ENCODE assay signal across 20 cellular contexts in genomic region chr12:124022161-124022560, GRCh38. TPM values are rescaled to one million over a fixed set of nuclear protein-coding genes. Genes with fewer than 3 reads are reported as not detected.
DNase-seq lines count a peak whose midpoint lies in the region; TF ChIP-seq lines count a peak whose summit lies in the region.
"Had no signal": no experiment of that assay in that cellular context is flagged by ENCODE, and none has a peak within 500 bp of the region (broad histone marks: within the 10 kb centered on the region; RNA-seq: fewer than 3 reads in every experiment).

No MANE protein-coding gene starts in this region.

- no peaks in the 10 kb centered on the region for H3K9me3 ChIP-seq in thyroid gland
- H3K9me3 ChIP-seq: HAP-1 had no signal

- no peaks in the 10 kb centered on the region for H3K9me3 Mint-ChIP-seq in progenitor cell of endocrine pancreas (ENCODE audit: low read depth)
- H3K9me3 Mint-ChIP-seq: CD4-positive, alpha-beta T cell; CD8-positive, alpha-beta memory T cell had no signal

- TF ChIP-seq POLR2A in thyroid gland (IDR thresholded peaks at IDR 0.05): no peak

- no peaks in the 10 kb centered on the region for H3K4me1 Mint-ChIP-seq in progenitor cell of endocrine pancreas (ENCODE audit: low read depth)
- H3K4me1 Mint-ChIP-seq: CD8-positive, alpha-beta memory T cell had no signal

- H3K4me3 ChIP-seq in thyroid gland (replicated peaks in 1 of 3): no peak overlapping the region
- H3K4me3 ChIP-seq: BLaER1 treated with 17β-estradiol and CSF1 and Interleukin-3, amounts not matched to agents 10 nM and 100 nM; GM12878; HAP-1 had no signal

- TF ChIP-seq CTCF in progenitor cell of endocrine pancreas (IDR thresholded peaks at IDR 0.05; ENCODE audit: unreplicated experiment) (no peak), thyroid gland (IDR thresholded peaks at IDR 0.05) (no peak)

- peaks cover 0 to 15% of the 10 kb centered on the region in 2 donors for H3K4me1 ChIP-seq in thyroid gland

- peak; percentile 33 for DNase-seq in NCI-H2171 treated with DMSO at 0.1 percent for 48 hours (lab: John Stamatoyannopoulos, UW)
- no peak for DNase-seq in NCI-H2171 (lab: John Stamatoyannopoulos, UW)
- DNase-seq in NCI-H69 (lab: John Stamatoyannopoulos, UW): peak; percentile 15
- no peak for DNase-seq in progenitor cell of endocrine pancreas (ENCODE audit: low spot score, unreplicated experiment)
- no peak for DNase-seq in thyroid gland
- no peak for DNase-seq in medulla oblongata (ENCODE audit: extremely low spot score)
- DNase-seq in HK-2 (ENCODE audit: unreplicated experiment): no peak
- DNase-seq: CD4-positive, alpha-beta T cell; CD8-positive, alpha-beta memory T cell; DMS 273 treated with DMSO at 0.1 percent for 48 hours; DMS79; EL; GDM1; GOT3 had no signal

- H3K27me3 ChIP-seq in thyroid gland: no peaks in the 10 kb centered on the region
- H3K27me3 ChIP-seq: BLaER1 treated with 17β-estradiol and CSF1 and Interleukin-3, amounts not matched to agents 10 nM and 100 nM had no signal

- WGBS in thyroid gland, 2 donors: 93% methylated on average over 3 of the region's 3 CpGs

- H3K27me3 Mint-ChIP-seq in progenitor cell of endocrine pancreas: no peaks in the 10 kb centered on the region
- H3K27me3 Mint-ChIP-seq: B cell; CD4-positive, alpha-beta T cell; CD8-positive, alpha-beta memory T cell had no signal

- H3K27ac ChIP-seq in thyroid gland: no peak overlapping the region
- H3K27ac ChIP-seq: 22Rv1 had no signal

- intact Hi-C loops in thyroid gland (cut with DNase I): no loop called here

- H3K36me3 ChIP-seq in thyroid gland: no peaks in the 10 kb centered on the region
- H3K36me3 ChIP-seq: BLaER1 treated with 17β-estradiol and CSF1 and Interleukin-3, amounts not matched to agents 10 nM and 100 nM; HAP-1 had no signal

- H3K4me3 Mint-ChIP-seq in progenitor cell of endocrine pancreas (ENCODE audit: low read depth): no peak overlapping the region
- H3K4me3 Mint-ChIP-seq: B cell; CD14-positive monocyte; CD4-positive, alpha-beta T cell; CD8-positive, alpha-beta memory T cell had no signal

- peak overlapping the region; percentile 59 for H3K27ac Mint-ChIP-seq in progenitor cell of endocrine pancreas
- H3K27ac Mint-ChIP-seq: B cell; CD14-positive monocyte; CD4-positive, alpha-beta T cell had no signal

- H3K36me3 Mint-ChIP-seq in progenitor cell of endocrine pancreas (ENCODE audit: insufficient read depth): peaks cover 1% of the 10 kb centered on the region
- H3K36me3 Mint-ChIP-seq: CD14-positive monocyte; CD8-positive, alpha-beta memory T cell had no signal

RNA-seq across cellular contexts. Expression of gene ZNF664, which starts 49.1 kb away (rescaled TPM):
- total RNA-seq in progenitor cell of endocrine pancreas (197 and 198 TPM in 2 replicates), thyroid gland (100 to 1,000 TPM; 120 to 187 (median 138) TPM)

RNA-seq across cellular contexts. Expression of gene CCDC92, which starts 49.5 kb away (rescaled TPM):
- total RNA-seq in progenitor cell of endocrine pancreas (57.0 and 59.1 TPM in 2 replicates), thyroid gland (10 to 100 TPM; 26.6 to 47.0 (median 39.1) TPM)

Comparison
In these comparisons a context has a peak if more than half of its experiments do, and no peak if none do; other contexts are left out.
1. DNase-seq: peak in NCI-H2171 treated with DMSO at 0.1 percent for 48 hours (single experiment) and NCI-H69 (single experiment); none in NCI-H2171 (single experiment), progenitor cell of endocrine pancreas (single experiment), thyroid gland (0 of 2), medulla oblongata (single experiment) and HK-2 (single experiment).